ENCODE assay signal across 20 cellular contexts in genomic region chr12:132284618-132285310, GRCh38. TPM values are rescaled to one million over a fixed set of nuclear protein-coding genes. Genes with fewer than 3 reads are reported as not detected.
A peak's percentile ranks its signal among the peaks of the same experiment; 100 is the strongest.
DNase-seq lines count a peak whose midpoint lies in the region; ATAC-seq and TF ChIP-seq lines count a peak whose summit lies in the region.
"Had no signal": no experiment of that assay in that cellular context is flagged by ENCODE, and none has a peak within 500 bp of the region (broad histone marks: within the 10 kb centered on the region; RNA-seq: fewer than 3 reads in every experiment).

No MANE protein-coding gene starts in this region.

- no peak overlapping the region for H4K5ac ChIP-seq in H9 (ENCODE audit: insufficient read length, low read depth, low read length)

- BruUV-seq in Panc1 (replicated peaks; lab: Mats Ljungman, UMichigan) = no TSS peak

- H2BK5ac ChIP-seq in H9 (ENCODE audit: insufficient read length, low read length) = no peak overlapping the region

- H2BK12ac ChIP-seq in H9 (ENCODE audit: insufficient read length, low read depth, low read length) = no peak overlapping the region

- no peak for TF ChIP-seq CTCF in H9 (conservative IDR thresholded peaks at IDR 0.05)
- TF ChIP-seq CTCF in Panc1 (IDR thresholded peaks at IDR 0.05) = no peak

- H3K4me2 ChIP-seq in H9 (ENCODE audit: insufficient read depth, insufficient read length, low read length) = no peak overlapping the region
- H3K4me2 ChIP-seq: KMS-11 had no signal

- no peaks in the 10 kb centered on the region for H3K23me2 ChIP-seq in H9 (ENCODE audit: insufficient read length, low read depth, low read length, poor library complexity, severe bottlenecking)

- H4K8ac ChIP-seq in H9 (replicated peaks; ENCODE audit: insufficient read length, low read depth, low read length) = no peak overlapping the region

- no peaks in the 10 kb centered on the region for H4K20me1 ChIP-seq in H9 (ENCODE audit: control insufficient read depth, insufficient read depth, insufficient read length)

- H3K27me3 ChIP-seq in H9 (ENCODE audit: insufficient read depth, low read length) (peaks cover 2% of the 10 kb centered on the region; the same call in 1 of the 2 replicates), Panc1 (ENCODE audit: control insufficient read depth, insufficient read depth, low read length) (no peaks in the 10 kb centered on the region)

- H3K27ac Mint-ChIP-seq in H9 = no peak overlapping the region
- H3K27ac Mint-ChIP-seq: activated B cell treated with CpG ODN at 0.5 μM for 24 hours; activated CD8-positive, alpha-beta T cell treated with anti-CD3 and anti-CD28 coated beads for 36 hours; activated naive CD8-positive, alpha-beta T cell treated with anti-CD3 and anti-CD28 coated beads, Interleukin-2, amount 10 ng/mL, durations not matched to agents 7 days and 5 days had no signal

- H3K79me2 ChIP-seq in H9 (ENCODE audit: insufficient read depth, low read length) = no peaks in the 10 kb centered on the region

- H2BK120ac ChIP-seq in H9 (ENCODE audit: low read depth, low read length, poor library complexity, severe bottlenecking) = no peak overlapping the region

- no peak overlapping the region for H3K18ac ChIP-seq in H9 (ENCODE audit: insufficient read length, low read depth, low read length)

- CTCF ChIA-PET in Panc1 (lab: Charles Lee) = interaction anchor here (0.6 kb wide), 1 partner anchor 35 kb away, joined by 8 read pairs; no protein-coding TSS in a partner anchor

- H3K27me3 Mint-ChIP-seq in H9 (ENCODE audit: low read depth) = peaks cover 45% of the 10 kb centered on the region

- H3K36me3 ChIP-seq in Panc1 (ENCODE audit: control insufficient read depth, insufficient read depth, low read length) = no peaks in the 10 kb centered on the region
- H3K36me3 ChIP-seq: SJSA1 had no signal

- no peaks in the 10 kb centered on the region for H3K79me1 ChIP-seq in H9 (ENCODE audit: insufficient read depth, low read depth, low read length, poor library complexity, severe bottlenecking)

- H3K27ac ChIP-seq in H9 (ENCODE audit: insufficient read length, low read depth, low read length) = no peak overlapping the region
- H3K27ac ChIP-seq in Panc1 (ENCODE audit: low read length) = no peak overlapping the region
- H3K27ac ChIP-seq in epithelial cell of prostate = no peak overlapping the region
- H3K27ac ChIP-seq: KMS-11, SJSA1 had no signal

- no CpG with 5 or more reads among the region's 22 CpGs for WGBS in H9 (ENCODE audit: extremely low coverage, insufficient read length, low lambda C conversion rate)

- peaks cover 0 to 3% of the 10 kb centered on the region in 2 experiments; a peak in 1 of 5 replicates for H3K9me3 Mint-ChIP-seq in H9
- H3K9me3 Mint-ChIP-seq: activated B cell treated with CpG ODN at 0.5 μM for 24 hours; activated CD8-positive, alpha-beta T cell treated with anti-CD3 and anti-CD28 coated beads for 36 hours; activated naive CD8-positive, alpha-beta T cell treated with anti-CD3 and anti-CD28 coated beads, Interleukin-2, amount 10 ng/mL, durations not matched to agents 7 days and 5 days; CD8-positive, alpha-beta memory T cell had no signal

- ATAC-seq in Panc1 (peak; percentile 56), GM18867 (IDR thresholded peaks at IDR 0.05; ENCODE audit: unreplicated experiment) (no peak), GM21723 (IDR thresholded peaks at IDR 0.05; ENCODE audit: unreplicated experiment) (no peak)
- ATAC-seq: activated CD8-positive, alpha-beta T cell treated with anti-CD3 and anti-CD28 coated beads for 36 hours; left lobe of liver had no signal

- H3K4me1 ChIP-seq in H9 (ENCODE audit: insufficient read depth, low read length) (peaks cover 4% of the 10 kb centered on the region; the same call in 1 of the 2 replicates), Panc1 (ENCODE audit: control insufficient read depth, insufficient read depth, low read length) (peaks cover 7% of the 10 kb centered on the region; the same call in 1 of the 2 replicates)
- H3K4me1 ChIP-seq: SJSA1 had no signal

- H3K4me3 ChIP-seq in Panc1 (ENCODE audit: low read depth in 2 of 2, low read length in 2 of 2) = no peak overlapping the region
- H3K4me3 ChIP-seq: SJSA1 had no signal

- H3K4ac ChIP-seq in H9 (ENCODE audit: low read depth, low read length) = no peak overlapping the region

- H3K4me1 Mint-ChIP-seq in H9 = peaks cover 18 to 46% of the 10 kb centered on the region in 2 experiments

- in situ Hi-C loops in Panc1 (cut with HindIII; ENCODE audit: low pct_unique_long_range_greater_than_20kb, low sequenced_read_pairs) = no loop called here

- no peak overlapping the region for H3T11ph ChIP-seq in H9 (ENCODE audit: low read length)

- H2AFZ ChIP-seq in H9 (ENCODE audit: low read length) = no peak overlapping the region

- no peak overlapping the region for H3K23ac ChIP-seq in H9 (ENCODE audit: insufficient read length, low read depth, low read length)

- no peaks in the 10 kb centered on the region for H3K36me3 Mint-ChIP-seq in H9 (ENCODE audit: insufficient read depth in 1 of 3, low read depth in 3 of 3)
- H3K36me3 Mint-ChIP-seq: activated naive CD8-positive, alpha-beta T cell treated with anti-CD3 and anti-CD28 coated beads, Interleukin-2, amount 10 ng/mL, durations not matched to agents 7 days and 5 days; CD8-positive, alpha-beta memory T cell had no signal

- H2BK15ac ChIP-seq in H9 (ENCODE audit: low read depth, low read length) = no peak overlapping the region

- no peak overlapping the region for H3K9ac ChIP-seq in H9 (ENCODE audit: extremely low read depth, insufficient read length, low read length)
- H3K9ac ChIP-seq: KMS-11 had no signal

- H2AK5ac ChIP-seq in H9 (ENCODE audit: insufficient read length, low read length) = no peak overlapping the region

- H2BK20ac ChIP-seq in H9 (ENCODE audit: low read depth, low read length, poor library complexity, severe bottlenecking) = no peak overlapping the region

- H3K4me3 Mint-ChIP-seq in H9 = no peak overlapping the region
- H3K4me3 Mint-ChIP-seq: activated B cell treated with CpG ODN at 0.5 μM for 24 hours; activated CD8-positive, alpha-beta T cell treated with anti-CD3 and anti-CD28 coated beads for 36 hours; activated naive CD8-positive, alpha-beta T cell treated with anti-CD3 and anti-CD28 coated beads, Interleukin-2, amount 10 ng/mL, durations not matched to agents 7 days and 5 days had no signal

- DNase-seq in A172 (ENCODE audit: low spot score) = peak; percentile 92
- peak; percentile 58 for DNase-seq in H9
- DNase-seq in Panc1 (ENCODE audit: low read depth, low spot score) = no peak
- peak; percentile 12 for DNase-seq in epithelial cell of prostate (ENCODE audit: low read depth, low spot score)
- DNase-seq in foreskin melanocyte = no peak
- DNase-seq in NOMO-1 treated with DMSO at 0.1 percent for 48 hours (lab: John Stamatoyannopoulos, UW; ENCODE audit: unreplicated experiment) = no peak
- DNase-seq: activated B cell treated with CpG ODN at 0.5 μM for 24 hours; activated naive CD8-positive, alpha-beta T cell treated with anti-CD3 and anti-CD28 coated beads, Interleukin-2, amount 10 ng/mL, durations not matched to agents 7 days and 5 days; hypothalamus; NCI-H1436; stimulated activated CD4-positive, alpha-beta T cell treated with anti-CD3 and anti-CD28 coated beads, Interleukin-4, amount 100 ng/mL, for 24 hours had no signal

- intact Hi-C loops in Panc1 (cut with micrococcal nuclease; ENCODE audit: unreplicated experiment) = loop anchor here (10.0 kb wide), 1 partner anchor 100 kb away; no protein-coding TSS in a partner anchor

- POLR2A ChIA-PET in Panc1 (lab: Charles Lee) = no interaction called here

- H4K91ac ChIP-seq in H9 (ENCODE audit: insufficient read length, low read depth, low read length) = no peak overlapping the region

- H3K9me3 ChIP-seq in H9 (ENCODE audit: control insufficient read depth, low read depth, low read length) (no peaks in the 10 kb centered on the region), Panc1 (ENCODE audit: control insufficient read depth, insufficient read depth, low read depth, low read length) (no peaks in the 10 kb centered on the region)
- H3K9me3 ChIP-seq: SJSA1 had no signal

- no peak overlapping the region; the same call in 1 of the 2 replicates for H3K14ac ChIP-seq in H9 (ENCODE audit: insufficient read depth, low read length)

- H3K56ac ChIP-seq in H9 (ENCODE audit: insufficient read length, low read depth, low read length) = no peak overlapping the region

RNA-seq across cellular contexts. Expression of gene GALNT9, which starts 44.6 kb away (rescaled TPM):
- 2.4 and 11.5 TPM in 2 replicates for total RNA-seq in A172 (2014; rRNA removed; shearing (Covaris generic))
- 0.35 and 0.88 TPM in 2 replicates for total RNA-seq in H9 (2021)
- 0.33 TPM for total RNA-seq in Panc1 (2021; ENCODE audit: unreplicated experiment)
- polyA plus RNA-seq in Panc1 (2012; ENCODE audit: insufficient read length) = 0.67 TPM
- total RNA-seq: activated B cell treated with CpG ODN at 0.5 μM for 24 hours; activated CD8-positive, alpha-beta T cell treated with anti-CD3 and anti-CD28 coated beads for 36 hours; activated naive CD8-positive, alpha-beta T cell treated with anti-CD3 and anti-CD28 coated beads, Interleukin-2, amount 10 ng/mL, durations not matched to agents 7 days and 5 days; cardiac septum; left lobe of liver; SJSA1; T-helper 2 cell treated with Interferon-gamma antibody and Interleukin-4, amounts not matched to agents 100 ng/mL and 5 ng/mL, for 36 hours had no signal
- polyA plus RNA-seq: CD8-positive, alpha-beta memory T cell had no signal

Comparison
In these comparisons a context has a peak if more than half of its experiments do, and no peak if none do; other contexts are left out.
1. DNase-seq: peak in A172 (single experiment), H9 (single experiment) and epithelial cell of prostate (single experiment); none in Panc1 (single experiment), foreskin melanocyte (single experiment) and NOMO-1 treated with DMSO at 0.1 percent for 48 hours (single experiment).